Comparison of ENCODE assay signal across 9 cellular contexts in genomic region chr4:46994007-46994405, GRCh38. TPM values are rescaled to one million over a fixed set of nuclear protein-coding genes. Genes with fewer than 3 reads are reported as not detected.
DNase-seq lines count a peak whose midpoint lies in the region; ATAC-seq and TF ChIP-seq lines count a peak whose summit lies in the region.
"Had no signal": no experiment of that assay in that cellular context is flagged by ENCODE, and none has a peak within 500 bp of the region (broad histone marks: within the 10 kb centered on the region; RNA-seq: fewer than 3 reads in every experiment).

No MANE protein-coding gene starts in this region.

- H3K9me3 ChIP-seq in HUES64 (ENCODE audit: insufficient read depth, low read depth, low read length) = no peaks in the 10 kb centered on the region
- H3K9me3 ChIP-seq in endodermal cell (ENCODE audit: control insufficient read depth, low read length) = no peaks in the 10 kb centered on the region

- no peak overlapping the region for H3K27ac ChIP-seq in HUES64 (ENCODE audit: low read depth, low read length)
- no peak overlapping the region for H3K27ac ChIP-seq in endodermal cell (ENCODE audit: low read depth, low read length)

- 11% methylated on average over 10 of the region's 14 CpGs for WGBS in HUES64
- WGBS in endodermal cell (ENCODE audit: insufficient coverage in 1 of 2, insufficient read length in 1 of 2), 2 experiments = 0 to 3% methylated on average over 2 to 14 of the region's 14 CpGs

- no peak for TF ChIP-seq CTCF in CD14-positive monocyte (IDR thresholded peaks at IDR 0.05)
- no peak for TF ChIP-seq CTCF in endodermal cell (conservative IDR thresholded peaks at IDR 0.05)

- H3K9me3 Mint-ChIP-seq in CD14-positive monocyte (peaks cover 0 to 9% (median 2%) of the 10 kb centered on the region in 7 donors), endodermal cell (no peaks in the 10 kb centered on the region)
- no peaks in the 10 kb centered on the region for H3K9me3 Mint-ChIP-seq in naive thymus-derived CD8-positive, alpha-beta T cell

- no peak overlapping the region for H3K27ac Mint-ChIP-seq in CD14-positive monocyte
- no peak overlapping the region for H3K27ac Mint-ChIP-seq in endodermal cell
- H3K27ac Mint-ChIP-seq in naive thymus-derived CD8-positive, alpha-beta T cell = no peak overlapping the region

- H3K27me3 Mint-ChIP-seq in CD14-positive monocyte (ENCODE audit: low read depth in 3 of 3) (peaks cover 43 to 58% (median 57%) of the 10 kb centered on the region in 3 donors), endodermal cell (ENCODE audit: insufficient read depth) (peaks cover 63% of the 10 kb centered on the region)
- H3K27me3 Mint-ChIP-seq in naive thymus-derived CD8-positive, alpha-beta T cell = peaks cover 22 to 61% (median 38%) of the 10 kb centered on the region in 5 donors

- peak overlapping the region; percentile 76 to 93 for H3K4me3 Mint-ChIP-seq in CD14-positive monocyte
- peak overlapping the region; percentile 62 for H3K4me3 Mint-ChIP-seq in endodermal cell
- H3K4me3 Mint-ChIP-seq in naive thymus-derived CD8-positive, alpha-beta T cell = peak overlapping the region in 9 of 10 donors; percentile 28 to 77 (median 61)

- H3K36me3 Mint-ChIP-seq in CD14-positive monocyte = peaks cover 4% of the 10 kb centered on the region in 2 donors
- no peaks in the 10 kb centered on the region for H3K36me3 Mint-ChIP-seq in endodermal cell (ENCODE audit: low read depth)
- H3K36me3 Mint-ChIP-seq in naive thymus-derived CD8-positive, alpha-beta T cell = peaks cover 0 to 6% (median 0%) of the 10 kb centered on the region in 3 donors

- ATAC-seq in naive thymus-derived CD8-positive, alpha-beta T cell = no peak
- no peak for ATAC-seq in GM21619 (IDR thresholded peaks at IDR 0.05; ENCODE audit: unreplicated experiment)

- H3K36me3 ChIP-seq in HUES64 (ENCODE audit: insufficient read depth, low read length) (no peaks in the 10 kb centered on the region), endodermal cell (ENCODE audit: control insufficient read depth, insufficient read depth, low read length) (no peaks in the 10 kb centered on the region)

- H3K4me3 ChIP-seq in HUES64 (ENCODE audit: low read length) = peak overlapping the region; percentile 69
- H3K4me3 ChIP-seq in endodermal cell (ENCODE audit: low read length) = peak overlapping the region; percentile 88

- H3K4me1 Mint-ChIP-seq in CD14-positive monocyte (peaks cover 25% of the 10 kb centered on the region), endodermal cell (peaks cover 6% of the 10 kb centered on the region)
- H3K4me1 Mint-ChIP-seq in naive thymus-derived CD8-positive, alpha-beta T cell = peaks cover 7 to 29% (median 11%) of the 10 kb centered on the region in 4 donors

- POLR2A ChIA-PET in naive thymus-derived CD8-positive, alpha-beta T cell (lab: Charles Lee) = no interaction called here

- DNase-seq in CD14-positive monocyte (ENCODE audit: low spot score) (no peak), endodermal cell (no peak), GF-D8 (lab: John Stamatoyannopoulos, UW) (no peak), NK-92 (lab: John Stamatoyannopoulos, UW; ENCODE audit: unreplicated experiment) (no peak), mesenteric fat pad (ENCODE audit: low spot score) (no peak)
- DNase-seq in naive thymus-derived CD8-positive, alpha-beta T cell = no peak
- DNase-seq: NCI-H524 treated with DMSO at 0.1 percent for 48 hours had no signal

- H3K4me1 ChIP-seq in HUES64 (ENCODE audit: insufficient read depth, low read length) = no peaks in the 10 kb centered on the region; the same call in 1 of the 2 replicates
- H3K4me1 ChIP-seq in endodermal cell (ENCODE audit: control insufficient read depth, insufficient read depth, low read length) = no peaks in the 10 kb centered on the region

- peaks cover 79% of the 10 kb centered on the region for H3K27me3 ChIP-seq in HUES64 (ENCODE audit: insufficient read depth, low read length)
- peaks cover 69% of the 10 kb centered on the region for H3K27me3 ChIP-seq in endodermal cell (ENCODE audit: control insufficient read depth, insufficient read depth, low read length, poor library complexity, severe bottlenecking)

- intact Hi-C loops in CD14-positive monocyte (cut with micrococcal nuclease) = no loop called here

- no peak overlapping the region for H3K9ac ChIP-seq in HUES64 (ENCODE audit: low read depth, low read length)
- H3K9ac ChIP-seq in endodermal cell (ENCODE audit: extremely low read depth, low read length, poor library complexity, severe bottlenecking) = no peak overlapping the region

RNA-seq across cellular contexts. Expression of gene GABRA4, which starts 0.6 kb away (rescaled TPM):
- not detected for polyA plus RNA-seq in CD14-positive monocyte
- 0.25 TPM for polyA plus RNA-seq in HUES64 (2013, experiment 1 of 2)
- polyA plus RNA-seq in HUES64 (2013, experiment 2 of 2) = 0.51 TPM
- total RNA-seq in endodermal cell (under 1 TPM in 1 of 2 donors, not detected in 1; 0.37 TPM), mesenteric fat pad (not detected)
- polyA plus RNA-seq in endodermal cell (2013, experiment 1 of 2) = 0.32 TPM
- polyA plus RNA-seq in endodermal cell (2013, experiment 2 of 2) = 0.70 TPM
- not detected for total RNA-seq in naive thymus-derived CD8-positive, alpha-beta T cell
- not detected for polyA plus RNA-seq in naive thymus-derived CD8-positive, alpha-beta T cell

RNA-seq across cellular contexts. Expression of gene GABRB1, which starts 37.4 kb away (rescaled TPM):
- polyA plus RNA-seq in CD14-positive monocyte = not detected
- 0.25 TPM for polyA plus RNA-seq in HUES64 (2013, experiment 1 of 2)
- polyA plus RNA-seq in HUES64 (2013, experiment 2 of 2) = not detected
- total RNA-seq in endodermal cell = not detected
- not detected for polyA plus RNA-seq in endodermal cell (2013, experiment 1 of 2)
- polyA plus RNA-seq in endodermal cell (2013, experiment 2 of 2) = not detected
- total RNA-seq in naive thymus-derived CD8-positive, alpha-beta T cell = not detected
- polyA plus RNA-seq in naive thymus-derived CD8-positive, alpha-beta T cell = not detected
- not detected for total RNA-seq in mesenteric fat pad
